Comparison of ENCODE assay signal across 8 cellular contexts in the genomic region with DNA sequence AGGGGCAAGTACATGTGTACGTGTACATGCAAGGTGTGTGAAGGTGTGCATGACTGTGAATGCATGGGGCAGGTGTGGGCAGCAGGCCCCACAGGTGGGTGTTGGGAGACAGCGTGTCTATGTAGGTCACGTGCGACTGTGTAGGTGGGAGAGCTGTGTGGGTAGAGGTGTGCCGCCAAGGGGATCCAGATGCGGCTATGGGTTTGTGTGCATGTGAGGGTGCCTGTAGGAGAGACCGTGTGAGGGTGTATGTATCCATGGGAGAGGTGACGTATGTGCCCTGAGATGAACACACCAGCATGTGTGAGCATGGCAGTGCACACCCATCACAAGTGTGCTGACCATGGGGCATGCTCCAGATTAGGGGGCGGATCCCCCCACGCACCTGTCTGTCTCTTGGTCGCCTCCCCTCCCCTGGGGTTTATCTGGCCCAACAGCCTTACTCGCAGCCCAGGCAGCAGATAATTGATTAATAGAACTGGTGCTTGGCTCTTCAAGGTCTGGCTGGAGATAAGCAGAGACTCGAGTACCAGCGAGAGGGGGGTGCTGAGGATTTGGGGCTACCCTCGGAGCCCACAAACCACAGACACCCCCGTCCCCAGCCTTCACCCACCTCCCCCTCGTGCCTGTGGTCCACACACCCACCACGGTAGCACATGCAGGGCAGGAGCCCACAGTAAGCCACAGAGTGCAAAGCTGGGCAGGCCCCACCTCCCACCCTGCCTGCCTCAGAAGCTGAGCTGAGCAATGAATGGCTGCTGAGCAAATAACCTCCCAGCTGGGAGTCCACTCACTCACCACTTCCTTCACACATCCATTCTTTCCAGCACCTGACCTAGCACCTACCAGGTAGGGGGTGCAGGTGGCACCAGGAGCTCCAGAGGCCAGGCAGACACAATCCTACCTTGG. TPM values are rescaled to one million over a fixed set of nuclear protein-coding genes. Genes with fewer than 3 reads are reported as not detected.
DNase-seq lines count a peak whose midpoint lies in the region; ATAC-seq lines count a peak whose summit lies in the region.

No MANE protein-coding gene starts in this region.

- peak; percentile 74 for DNase-seq in DMS53 (lab: John Stamatoyannopoulos, UW)
- peak; percentile 51 for DNase-seq in NCI-H2107 (lab: John Stamatoyannopoulos, UW)
- DNase-seq in activated naive CD4-positive, alpha-beta T cell treated with anti-CD3 and anti-CD28 coated beads, Interleukin-2, amount 50 U/mL, for 72 hours (ENCODE audit: low spot score in 2 of 2): peak in 1 of 2 donors; percentile 54
- peak; percentile 70 for DNase-seq in posterior vena cava (ENCODE audit: low spot score)
- DNase-seq in T-helper 9 cell: no peak

- peak overlapping the region; percentile 13 to 24 for H3K27ac Mint-ChIP-seq in activated naive CD4-positive, alpha-beta T cell treated with anti-CD3 and anti-CD28 coated beads, Interleukin-2, amount 50 U/mL, for 72 hours

- H3K9me3 Mint-ChIP-seq in activated naive CD4-positive, alpha-beta T cell treated with anti-CD3 and anti-CD28 coated beads, Interleukin-2, amount 50 U/mL, for 72 hours: no peaks in the 10 kb centered on the region

- no peaks in the 10 kb centered on the region for H3K36me3 Mint-ChIP-seq in activated naive CD4-positive, alpha-beta T cell treated with anti-CD3 and anti-CD28 coated beads, Interleukin-2, amount 50 U/mL, for 72 hours

- ATAC-seq in activated naive CD4-positive, alpha-beta T cell treated with anti-CD3 and anti-CD28 coated beads, Interleukin-2, amount 50 U/mL, for 72 hours: peak; percentile 42 to 54
- no peak for ATAC-seq in GM21717 (IDR thresholded peaks at IDR 0.05; ENCODE audit: unreplicated experiment)
- no peak for ATAC-seq in HG03135 (IDR thresholded peaks at IDR 0.05; ENCODE audit: unreplicated experiment)
- no peak for ATAC-seq in HG03342 (IDR thresholded peaks at IDR 0.05; ENCODE audit: unreplicated experiment)

- intact Hi-C loops in posterior vena cava (cut with DNase I): no loop called here

RNA-seq across cellular contexts. Expression of a gene that starts 41.4 kb away (rescaled TPM):
- 10 to 100 TPM; 16.1 to 42.7 TPM for total RNA-seq in activated naive CD4-positive, alpha-beta T cell treated with anti-CD3 and anti-CD28 coated beads, Interleukin-2, amount 50 U/mL, for 72 hours
- total RNA-seq in posterior vena cava: 10 to 100 TPM; 61.5 to 62.6 TPM

Comparison
In these comparisons a context has a peak if more than half of its experiments do, and no peak if none do; other contexts are left out.
1. ATAC-seq: peak in activated naive CD4-positive, alpha-beta T cell treated with anti-CD3 and anti-CD28 coated beads, Interleukin-2, amount 50 U/mL, for 72 hours (2 of 2); none in GM21717 (single experiment), HG03135 (single experiment) and HG03342 (single experiment).